28 cellular contexts compared by ENCODE assay signal in the genomic region with DNA sequence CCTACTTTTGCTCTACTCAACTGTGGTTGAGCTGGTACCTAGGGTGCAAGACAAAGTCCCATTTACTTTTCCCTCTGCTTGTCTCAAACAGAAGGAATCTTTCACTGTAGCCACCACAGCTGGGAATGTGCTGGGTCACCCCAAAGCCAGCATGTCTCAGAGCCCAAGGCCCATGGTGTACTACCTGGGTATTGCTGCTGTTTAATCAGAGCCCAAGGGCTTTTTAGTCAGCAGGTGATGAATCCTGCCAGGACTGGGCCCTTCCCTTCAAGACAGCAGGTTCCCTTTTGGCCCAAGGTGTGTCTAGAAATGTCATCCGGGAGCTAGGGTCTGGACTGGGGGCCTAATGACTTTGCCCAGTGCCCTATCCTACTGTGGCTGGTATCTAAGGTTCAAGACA.
"Had no signal": no experiment of that assay in that cellular context is flagged by ENCODE, and none has a peak within 500 bp of the region (broad histone marks: within the 10 kb centered on the region; RNA-seq: fewer than 3 reads in every experiment).

No MANE protein-coding gene starts in this region.

- H3K4me3 ChIP-seq: colonic mucosa, coronary artery, dorsolateral prefrontal cortex, esophagus muscularis mucosa, esophagus squamous epithelium, gastrocnemius medialis, gastroesophageal sphincter, heart left ventricle, heart right ventricle, hepatocyte had no signal

- H2AFZ ChIP-seq: hepatocyte had no signal

- H3K9me3 ChIP-seq: colonic mucosa, esophagus squamous epithelium, gastrocnemius medialis, gastroesophageal sphincter had no signal

- H3K79me2 ChIP-seq: hepatocyte had no signal

- H3K27me3 ChIP-seq: colonic mucosa, dorsolateral prefrontal cortex, esophagus muscularis mucosa, esophagus squamous epithelium, gastrocnemius medialis, gastroesophageal sphincter, heart left ventricle, heart right ventricle, hepatocyte had no signal

- H3K4me1 ChIP-seq: colonic mucosa, esophagus squamous epithelium, gastrocnemius medialis had no signal

- ATAC-seq: effector memory CD8-positive, alpha-beta T cell; esophagus mucosa; gastrocnemius medialis; gastroesophageal sphincter; heart left ventricle; heart right ventricle had no signal

- DNase-seq: colonic mucosa; cortex of kidney; dermis blood vessel endothelial cell; dorsolateral prefrontal cortex; effector CD4-positive, alpha-beta T cell; effector CD8-positive, alpha-beta T cell; effector memory CD4-positive, alpha-beta T cell; effector memory CD8-positive, alpha-beta T cell; endodermal cell; erythroblast; esophagus squamous epithelium; foreskin fibroblast; foreskin melanocyte; gastrocnemius medialis; glutamatergic neuron; head of caudate nucleus; heart left ventricle; heart right ventricle had no signal

- FAIRE-seq: colon, endometrium, endothelial cell of umbilical vein, frontal cortex had no signal

- H3K27ac ChIP-seq: colonic mucosa, coronary artery, dorsolateral prefrontal cortex, epithelial cell of prostate, esophagus muscularis mucosa, esophagus squamous epithelium, gastrocnemius medialis, gastroesophageal sphincter, heart left ventricle, heart right ventricle, hepatocyte had no signal

- H3K4me2 ChIP-seq: hepatocyte had no signal

- H3K36me3 ChIP-seq: colonic mucosa, esophagus muscularis mucosa, esophagus squamous epithelium, gastrocnemius medialis, gastroesophageal sphincter, heart left ventricle, heart right ventricle had no signal
